In the genomic region with DNA sequence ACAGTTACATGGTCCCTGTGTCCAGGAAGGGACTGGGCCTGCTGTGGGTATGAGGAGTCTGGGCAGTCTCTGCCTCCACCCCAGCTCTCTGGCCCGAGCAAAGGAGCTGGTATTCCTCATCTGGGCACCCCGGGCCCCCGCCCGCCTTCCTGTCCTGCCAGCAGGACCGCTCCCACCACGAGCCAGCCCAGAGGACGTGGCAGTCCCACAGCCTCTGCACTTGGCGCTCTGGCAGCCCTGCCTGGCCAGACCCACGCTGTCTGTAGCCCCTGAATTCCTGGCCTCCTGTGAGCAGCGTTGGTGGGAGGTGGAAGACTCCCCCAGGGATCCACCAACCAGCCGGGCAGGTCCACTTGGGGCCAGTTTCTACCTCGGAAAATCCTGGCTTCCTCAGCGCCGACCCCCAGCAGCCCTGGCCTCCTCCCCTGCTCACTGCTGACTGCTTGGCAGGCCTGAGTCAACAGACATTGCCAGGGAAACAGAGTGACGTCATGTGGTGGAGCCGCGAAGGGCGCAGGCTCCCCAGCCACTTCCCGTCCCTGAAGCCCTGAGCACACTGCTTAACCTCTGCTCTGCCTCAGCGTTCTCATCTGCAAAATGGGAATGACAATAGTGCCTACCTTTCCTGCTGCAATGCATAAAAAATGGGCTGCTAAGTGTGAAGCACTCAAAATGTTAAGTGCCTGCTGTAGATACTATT, we compare ENCODE assay signal across 8 cellular contexts. TPM values are rescaled to one million over a fixed set of nuclear protein-coding genes. Genes with fewer than 3 reads are reported as not detected.
DNase-seq lines count a peak whose midpoint lies in the region; ATAC-seq, FAIRE-seq and TF ChIP-seq lines count a peak whose summit lies in the region.

No MANE protein-coding gene starts in this region.

- no peak for FAIRE-seq in HepG2 (lab: Jason Lieb, UNC)

- peak; percentile 87 for DNase-seq in GM04504 (ENCODE audit: low read depth)
- peak; percentile 66 for DNase-seq in NCI-H1092 (lab: John Stamatoyannopoulos, UW)
- peak; percentile 72 for DNase-seq in activated CD4-positive, alpha-beta T cell treated with anti-CD3 and anti-CD28 coated beads for 36 hours
- peak; percentile 91 for DNase-seq in chondrocyte (ENCODE audit: low spot score)
- DNase-seq in HepG2 (ENCODE audit: low spot score): peak; percentile 78
- DNase-seq in stimulated activated CD4-positive, alpha-beta T cell treated with anti-CD3 and anti-CD28 coated beads, Interleukin-4, amount 100 ng/mL, for 4 hours: peak; percentile 19 to 52

- peaks cover 2% of the 10 kb centered on the region for H3K27me3 Mint-ChIP-seq in activated CD4-positive, alpha-beta T cell treated with anti-CD3 and anti-CD28 coated beads for 36 hours
- H3K27me3 Mint-ChIP-seq in chondrocyte (ENCODE audit: low read depth): no peaks in the 10 kb centered on the region

- ATAC-seq in activated CD4-positive, alpha-beta T cell treated with anti-CD3 and anti-CD28 coated beads for 36 hours: peak; percentile 99
- ATAC-seq in HepG2 (peak; percentile 67), GM18858 (IDR thresholded peaks at IDR 0.05; ENCODE audit: unreplicated experiment) (no peak), GM18870 (IDR thresholded peaks at IDR 0.05; ENCODE audit: unreplicated experiment) (no peak)

- CTCF ChIA-PET in activated CD4-positive, alpha-beta T cell treated with anti-CD3 and anti-CD28 coated beads for 36 hours (lab: Charles Lee): interaction anchor here (0.7 kb wide), 1 partner anchor 63 kb away, joined by 3 read pairs; no protein-coding TSS in a partner anchor
- CTCF ChIA-PET in HepG2 (lab: Yijun Ruan, JAX; ENCODE audit: low intra/inter-chr PET ratio, low total read pairs): no interaction called here

- peak overlapping the region; percentile 63 for H3K27ac Mint-ChIP-seq in activated CD4-positive, alpha-beta T cell treated with anti-CD3 and anti-CD28 coated beads for 36 hours
- peak overlapping the region; percentile 97 for H3K27ac Mint-ChIP-seq in chondrocyte (ENCODE audit: unreplicated experiment)

- intact Hi-C loops in activated CD4-positive, alpha-beta T cell treated with anti-CD3 and anti-CD28 coated beads for 36 hours (cut with DNase I, micrococcal nuclease): no loop called here
- intact Hi-C loops in HepG2 (cut with micrococcal nuclease; ENCODE audit: unreplicated experiment): no loop called here

- TF ChIP-seq RAD21 in HepG2 (CRISPR knock-in tag; IDR thresholded peaks at IDR 0.05): no peak

- no peaks in the 10 kb centered on the region for H3K79me2 ChIP-seq in HepG2 (ENCODE audit: insufficient read depth, low read length)

- H3K4me2 ChIP-seq in HepG2 (ENCODE audit: low read depth, low read length): peak overlapping the region; percentile 67

- POLR2A ChIA-PET in activated CD4-positive, alpha-beta T cell treated with anti-CD3 and anti-CD28 coated beads for 36 hours (lab: Charles Lee): no interaction called here
- POLR2A ChIA-PET in HepG2 (lab: Yijun Ruan, JAX): no interaction called here

- H3K9me3 ChIP-seq in HepG2 (ENCODE audit: low read length): no peaks in the 10 kb centered on the region

- peaks cover 4 to 18% of the 10 kb centered on the region in 2 experiments; a peak in 4 of 5 replicates for H3K27me3 ChIP-seq in HepG2 (ENCODE audit: control insufficient read depth in 1 of 2, insufficient read depth in 2 of 2, low read length in 2 of 2)

- no peaks in the 10 kb centered on the region for H4K20me1 ChIP-seq in HepG2 (ENCODE audit: insufficient read depth, low read length)

- peak in 1 of 2 experiments; percentile 53; a peak in 1 of 4 replicates for TF ChIP-seq POLR2A in HepG2 (IDR thresholded peaks at IDR 0.05; ENCODE audit: insufficient read depth in 1 of 2, low read depth in 2 of 2, low read length in 2 of 2)

- in situ Hi-C loops in HepG2 (cut with HindIII; ENCODE audit: extremely low pct_ligation_motif_present, low pct_unique_long_range_greater_than_20kb): loop anchor here (10.0 kb wide), 1 partner anchor 343 kb away; no protein-coding TSS in a partner anchor

- no peaks in the 10 kb centered on the region for H3K9me3 Mint-ChIP-seq in activated CD4-positive, alpha-beta T cell treated with anti-CD3 and anti-CD28 coated beads for 36 hours (ENCODE audit: low read depth)
- no peaks in the 10 kb centered on the region for H3K9me3 Mint-ChIP-seq in chondrocyte (ENCODE audit: low read depth)

- TF ChIP-seq EP300 in HepG2 (IDR thresholded peaks at IDR 0.05; ENCODE audit: low read depth in 2 of 2, low read length in 2 of 2) (no peak), HepG2 (CRISPR knock-in tag; IDR thresholded peaks at IDR 0.05; ENCODE audit: borderline replicate concordance) (no peak)

- H3K4me3 Mint-ChIP-seq in activated CD4-positive, alpha-beta T cell treated with anti-CD3 and anti-CD28 coated beads for 36 hours: no peak overlapping the region
- H3K4me3 Mint-ChIP-seq in chondrocyte (ENCODE audit: unreplicated experiment): peak overlapping the region; percentile 31

- H3K9ac ChIP-seq in HepG2 (ENCODE audit: insufficient read depth, low read depth, low read length): peak overlapping the region; percentile 70

- H3K4me1 ChIP-seq in HepG2 (ENCODE audit: insufficient read depth, low read length): peaks cover 39% of the 10 kb centered on the region

- no peak overlapping the region for H2AFZ ChIP-seq in HepG2 (ENCODE audit: low read length)

- H3K36me3 Mint-ChIP-seq in activated CD4-positive, alpha-beta T cell treated with anti-CD3 and anti-CD28 coated beads for 36 hours (ENCODE audit: low read depth): no peaks in the 10 kb centered on the region
- peaks cover 57% of the 10 kb centered on the region for H3K36me3 Mint-ChIP-seq in chondrocyte (ENCODE audit: low read depth)

- no peak overlapping the region for H3K27ac ChIP-seq in HepG2 (ENCODE audit: extremely low read length, insufficient read depth, low read length)

- TF ChIP-seq CTCF in chondrocyte (IDR thresholded peaks at IDR 0.05) (no peak), HepG2 (CRISPR knock-in tag; IDR thresholded peaks at IDR 0.05) (no peak)

- H3K4me1 Mint-ChIP-seq in activated CD4-positive, alpha-beta T cell treated with anti-CD3 and anti-CD28 coated beads for 36 hours: peaks cover 4% of the 10 kb centered on the region
- H3K4me1 Mint-ChIP-seq in chondrocyte (ENCODE audit: low read depth): peaks cover 30% of the 10 kb centered on the region

- H3K36me3 ChIP-seq in HepG2 (replicated peaks in 1 of 2; ENCODE audit: control insufficient read depth in 1 of 2, insufficient read depth in 2 of 2, low read length in 2 of 2): no peaks in the 10 kb centered on the region

- BruUV-seq in HepG2 (replicated peaks; lab: Mats Ljungman, UMichigan): TSS peak; percentile 95

- 15% methylated on average over 9 of the region's 20 CpGs for WGBS in HepG2 (ENCODE audit: low lambda C conversion rate)

- peak overlapping the region in 2 of 3 experiments; percentile 57 to 65; a peak in 4 of 6 replicates for H3K4me3 ChIP-seq in HepG2 (replicated peaks in 1 of 3; ENCODE audit: insufficient read depth in 1 of 3, low read depth in 2 of 3, low read length in 3 of 3)

RNA-seq across cellular contexts. Expression of a gene that starts 21.6 kb away (rescaled TPM):
- 10 to 100 TPM; 12.5 to 14.8 TPM for total RNA-seq in activated CD4-positive, alpha-beta T cell treated with anti-CD3 and anti-CD28 coated beads for 36 hours
- total RNA-seq in chondrocyte: 39.1 to 46.5 TPM (median 41.5 TPM) in 3 replicates
- 8.2 and 8.9 TPM in 2 replicates for total RNA-seq in HepG2 (2016; rRNA removed; fragmentation: Illumina TruSeq; extraction: Trizol)
- 4.6 and 5.6 TPM in 2 replicates for total RNA-seq in HepG2 (2016; cell fraction: cytosol; rRNA removed; fragmentation: Illumina TruSeq; extraction: Trizol; ENCODE audit: low read depth)
- 6.7 and 8.6 TPM in 2 replicates for total RNA-seq in HepG2 (2016; cell fraction: insoluble cytoplasmic fraction; rRNA removed; fragmentation: Illumina TruSeq; extraction: Trizol)
- total RNA-seq in HepG2 (2016; cell fraction: membrane; rRNA removed; fragmentation: Illumina TruSeq; extraction: Trizol): 16.3 and 16.4 TPM in 2 replicates
- 6.6 TPM in 2 replicates for total RNA-seq in HepG2 (2016; cell fraction: nucleus; rRNA removed; fragmentation: Illumina TruSeq; extraction: Trizol)
- polyA plus RNA-seq in HepG2 (2011; rRNA removed): 18.8 and 22.5 TPM in 2 replicates
- 12.2 and 13.7 TPM in 2 replicates for polyA plus RNA-seq in HepG2 (2011; cell fraction: cytosol; rRNA removed)
- 28.7 and 31.1 TPM in 2 replicates for polyA plus RNA-seq in HepG2 (2011; cell fraction: nucleus; rRNA removed)
- polyA plus RNA-seq in HepG2 (2012): 8.3 and 10.9 TPM in 2 replicates
- 7.5 and 8.7 TPM in 2 replicates for polyA plus RNA-seq in HepG2 (2016; cell fraction: cytosol; fragmentation: Illumina TruSeq; extraction: Trizol; ENCODE audit: low read depth)
- 10.6 and 14.3 TPM in 2 replicates for polyA plus RNA-seq in HepG2 (2016; cell fraction: insoluble cytoplasmic fraction; fragmentation: Illumina TruSeq; extraction: Trizol; ENCODE audit: low read depth)
- 18.8 and 20.9 TPM in 2 replicates for polyA plus RNA-seq in HepG2 (2016; cell fraction: membrane; fragmentation: Illumina TruSeq; extraction: Trizol; ENCODE audit: low read depth)
- polyA plus RNA-seq in HepG2 (2016; cell fraction: nucleus; fragmentation: Illumina TruSeq; extraction: Trizol; ENCODE audit: insufficient read depth, low read depth): 14.4 and 15.5 TPM in 2 replicates
- polyA minus RNA-seq in HepG2 (2011; rRNA and poly(A)+ RNA removed; ENCODE audit: low replicate concordance): 36.5 and 57.3 TPM in 2 replicates
- 10.0 and 11.6 TPM in 2 replicates for polyA minus RNA-seq in HepG2 (2011; cell fraction: cytosol; rRNA and poly(A)+ RNA removed)
- polyA minus RNA-seq in HepG2 (2011; cell fraction: nucleus; rRNA and poly(A)+ RNA removed): 4.1 and 4.8 TPM in 2 replicates

RNA-seq across cellular contexts. Expression of a gene that starts 34.0 kb away (rescaled TPM):
- total RNA-seq in activated CD4-positive, alpha-beta T cell treated with anti-CD3 and anti-CD28 coated beads for 36 hours: not detected
- total RNA-seq in chondrocyte (8,224 to 15,554 TPM (median 15,093 TPM) in 3 replicates), HepG2 (2016; rRNA removed; fragmentation: Illumina TruSeq; extraction: Trizol) (0.08 and 0.15 TPM in 2 replicates)
- not detected in 2 replicates for total RNA-seq in HepG2 (2016; cell fraction: cytosol; rRNA removed; fragmentation: Illumina TruSeq; extraction: Trizol; ENCODE audit: low read depth)
- total RNA-seq in HepG2 (2016; cell fraction: insoluble cytoplasmic fraction; rRNA removed; fragmentation: Illumina TruSeq; extraction: Trizol): 0.12 and 0.15 TPM in 2 replicates
- total RNA-seq in HepG2 (2016; cell fraction: membrane; rRNA removed; fragmentation: Illumina TruSeq; extraction: Trizol): 0.10 TPM in 1 of 2 replicates, not detected in the other
- not detected in 2 replicates for total RNA-seq in HepG2 (2016; cell fraction: nucleus; rRNA removed; fragmentation: Illumina TruSeq; extraction: Trizol)
- 0.37 and 0.46 TPM in 2 replicates for polyA plus RNA-seq in HepG2 (2011; rRNA removed)
- polyA plus RNA-seq in HepG2 (2011; cell fraction: cytosol; rRNA removed): 0.28 and 0.43 TPM in 2 replicates
- 0.21 and 0.71 TPM in 2 replicates for polyA plus RNA-seq in HepG2 (2011; cell fraction: nucleus; rRNA removed)
- polyA plus RNA-seq in HepG2 (2012): 0.24 and 0.31 TPM in 2 replicates
- 0.03 and 0.06 TPM in 2 replicates for polyA plus RNA-seq in HepG2 (2016; cell fraction: cytosol; fragmentation: Illumina TruSeq; extraction: Trizol; ENCODE audit: low read depth)
- polyA plus RNA-seq in HepG2 (2016; cell fraction: insoluble cytoplasmic fraction; fragmentation: Illumina TruSeq; extraction: Trizol; ENCODE audit: low read depth): 0.22 and 0.34 TPM in 2 replicates
- polyA plus RNA-seq in HepG2 (2016; cell fraction: membrane; fragmentation: Illumina TruSeq; extraction: Trizol; ENCODE audit: low read depth): 0.05 and 0.07 TPM in 2 replicates
- 0.33 TPM in 2 replicates for polyA plus RNA-seq in HepG2 (2016; cell fraction: nucleus; fragmentation: Illumina TruSeq; extraction: Trizol; ENCODE audit: insufficient read depth, low read depth)
- polyA minus RNA-seq in HepG2 (2011; rRNA and poly(A)+ RNA removed; ENCODE audit: low replicate concordance): 0.05 and 0.12 TPM in 2 replicates
- polyA minus RNA-seq in HepG2 (2011; cell fraction: cytosol; rRNA and poly(A)+ RNA removed): 0.62 TPM in 1 of 2 replicates, not detected in the other
- not detected in 2 replicates for polyA minus RNA-seq in HepG2 (2011; cell fraction: nucleus; rRNA and poly(A)+ RNA removed)

Comparison
In these comparisons a context has a peak if more than half of its experiments do, and no peak if none do; other contexts are left out.
1. DNase-seq: peak in every context shown above with its lines; median percentile 91 in chondrocyte; 87 in GM04504; 78 in HepG2; 72 in activated CD4-positive, alpha-beta T cell treated with anti-CD3 and anti-CD28 coated beads for 36 hours; 66 in NCI-H1092; 36 in stimulated activated CD4-positive, alpha-beta T cell treated with anti-CD3 and anti-CD28 coated beads, Interleukin-4, amount 100 ng/mL, for 4 hours.
2. ATAC-seq: peak in activated CD4-positive, alpha-beta T cell treated with anti-CD3 and anti-CD28 coated beads for 36 hours (single experiment) and HepG2 (single experiment); none in GM18858 (single experiment) and GM18870 (single experiment).
3. RNA of a gene that starts 34.0 kb away (total RNA-seq): 8,224 to 15,554 TPM in chondrocyte; 0.08 to 0.15 TPM in HepG2 and not detected in activated CD4-positive, alpha-beta T cell treated with anti-CD3 and anti-CD28 coated beads for 36 hours; every median in the first group is over 1,000 times any median in the second.